In the genomic region with DNA sequence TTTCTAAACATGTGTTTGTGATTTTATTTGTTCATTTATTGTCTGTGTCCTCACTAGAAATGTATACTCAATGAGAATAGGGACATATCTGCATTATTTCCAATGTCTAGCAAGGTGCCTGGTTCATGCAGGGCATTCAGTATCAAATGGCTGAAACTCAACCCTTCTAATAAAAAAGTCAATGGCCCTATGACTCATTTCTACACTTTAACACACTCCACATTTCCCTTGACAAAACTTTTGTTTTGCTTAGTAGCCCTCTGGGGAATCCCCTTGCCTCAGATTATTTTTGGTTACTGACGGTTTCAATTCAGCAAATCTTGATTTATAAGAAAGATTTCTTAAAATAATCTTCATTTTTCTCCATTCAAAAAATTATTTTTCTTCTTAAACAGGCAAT, we compare ENCODE assay signal across 1 cellular context.
TF ChIP-seq lines count a peak whose summit lies in the region.

No MANE protein-coding gene starts in this region.

TF ChIP-seq in HEK293, 187 proteins besides CTCF, POLR2A, EP300 and RAD21 (continued from another document):
- TF ChIP-seq ATF2 (tag by site-specific recombination; IDR thresholded peaks at IDR 0.05; ENCODE audit: low read depth) = no peak
- TF ChIP-seq ZNF37A (tag by site-specific recombination; IDR thresholded peaks at IDR 0.05) = no peak
- TF ChIP-seq KLF7 (tag by site-specific recombination; IDR thresholded peaks at IDR 0.05; ENCODE audit: borderline replicate concordance) = no peak
- TF ChIP-seq WT1 (tag by site-specific recombination; IDR thresholded peaks at IDR 0.05) = no peak
- 0 out of 2 replicates have a peak, but pooled peaks have one; percentile 16 for TF ChIP-seq ZNF561 (tag by site-specific recombination; IDR thresholded peaks at IDR 0.05; ENCODE audit: borderline replicate concordance)
- TF ChIP-seq, protein P1, sequence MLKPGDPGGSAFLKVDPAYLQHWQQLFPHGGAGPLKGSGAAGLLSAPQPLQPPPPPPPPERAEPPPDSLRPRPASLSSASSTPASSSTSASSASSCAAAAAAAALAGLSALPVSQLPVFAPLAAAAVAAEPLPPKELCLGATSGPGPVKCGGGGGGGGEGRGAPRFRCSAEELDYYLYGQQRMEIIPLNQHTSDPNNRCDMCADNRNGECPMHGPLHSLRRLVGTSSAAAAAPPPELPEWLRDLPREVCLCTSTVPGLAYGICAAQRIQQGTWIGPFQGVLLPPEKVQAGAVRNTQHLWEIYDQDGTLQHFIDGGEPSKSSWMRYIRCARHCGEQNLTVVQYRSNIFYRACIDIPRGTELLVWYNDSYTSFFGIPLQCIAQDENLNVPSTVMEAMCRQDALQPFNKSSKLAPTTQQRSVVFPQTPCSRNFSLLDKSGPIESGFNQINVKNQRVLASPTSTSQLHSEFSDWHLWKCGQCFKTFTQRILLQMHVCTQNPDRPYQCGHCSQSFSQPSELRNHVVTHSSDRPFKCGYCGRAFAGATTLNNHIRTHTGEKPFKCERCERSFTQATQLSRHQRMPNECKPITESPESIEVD (tag by site-specific recombination; IDR thresholded peaks at IDR 0.05) = peak; percentile 94
- no peak for TF ChIP-seq ZNF76 (tag by site-specific recombination; IDR thresholded peaks at IDR 0.05; ENCODE audit: borderline replicate concordance, low read depth)
- no peak for TF ChIP-seq TCF7L2 (IDR thresholded peaks at IDR 0.05; ENCODE audit: borderline replicate concordance, low read depth, low read length)
- TF ChIP-seq, protein P2, sequence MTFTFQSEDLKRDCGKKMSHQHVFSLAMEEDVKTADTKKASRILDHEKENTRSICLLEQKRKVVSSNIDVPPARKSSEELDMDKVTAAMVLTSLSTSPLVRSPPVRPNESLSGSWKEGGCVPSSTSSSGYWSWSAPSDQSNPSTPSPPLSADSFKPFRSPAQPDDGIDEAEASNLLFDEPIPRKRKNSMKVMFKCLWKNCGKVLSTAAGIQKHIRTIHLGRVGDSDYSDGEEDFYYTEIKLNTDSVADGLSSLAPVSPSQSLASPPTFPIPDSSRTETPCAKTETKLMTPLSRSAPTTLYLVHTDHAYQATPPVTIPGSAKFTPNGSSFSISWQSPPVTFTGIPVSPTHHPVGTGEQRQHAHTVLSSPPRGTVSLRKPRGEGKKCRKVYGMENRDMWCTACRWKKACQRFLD (tag by site-specific recombination; IDR thresholded peaks at IDR 0.05) = no peak
- TF ChIP-seq, protein P3, sequence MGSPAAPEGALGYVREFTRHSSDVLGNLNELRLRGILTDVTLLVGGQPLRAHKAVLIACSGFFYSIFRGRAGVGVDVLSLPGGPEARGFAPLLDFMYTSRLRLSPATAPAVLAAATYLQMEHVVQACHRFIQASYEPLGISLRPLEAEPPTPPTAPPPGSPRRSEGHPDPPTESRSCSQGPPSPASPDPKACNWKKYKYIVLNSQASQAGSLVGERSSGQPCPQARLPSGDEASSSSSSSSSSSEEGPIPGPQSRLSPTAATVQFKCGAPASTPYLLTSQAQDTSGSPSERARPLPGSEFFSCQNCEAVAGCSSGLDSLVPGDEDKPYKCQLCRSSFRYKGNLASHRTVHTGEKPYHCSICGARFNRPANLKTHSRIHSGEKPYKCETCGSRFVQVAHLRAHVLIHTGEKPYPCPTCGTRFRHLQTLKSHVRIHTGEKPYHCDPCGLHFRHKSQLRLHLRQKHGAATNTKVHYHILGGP (tag by site-specific recombination; IDR thresholded peaks at IDR 0.05) = no peak
